Comparison of ENCODE assay signal across 15 cellular contexts in the genomic region with DNA sequence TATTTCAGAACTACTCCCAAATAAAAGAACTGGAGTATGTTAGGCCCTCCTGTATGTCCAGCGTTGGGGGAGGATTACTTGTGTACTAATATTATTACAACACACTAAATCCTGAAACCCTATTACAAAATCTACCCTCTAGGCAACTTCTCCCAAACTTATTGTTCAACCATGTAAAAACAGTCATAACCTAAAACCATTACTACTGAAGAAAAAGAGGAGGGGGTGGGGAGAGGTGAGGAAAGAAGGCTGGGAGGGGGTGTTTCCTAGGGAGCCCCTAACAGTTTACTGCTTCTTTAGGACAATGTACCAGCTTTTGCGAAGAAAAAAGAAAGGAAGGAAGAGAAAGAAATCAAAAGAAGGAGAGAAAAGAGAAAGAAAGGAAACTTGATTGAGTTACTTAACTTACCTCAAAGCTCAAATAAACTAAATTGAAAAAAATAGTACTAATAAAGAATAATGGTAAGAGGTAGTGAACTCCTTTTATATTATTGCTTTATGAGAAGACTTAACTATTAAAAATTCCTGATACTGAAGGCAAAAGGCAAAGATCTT. TPM values are rescaled to one million over a fixed set of nuclear protein-coding genes. Genes with fewer than 3 reads are reported as not detected.
DNase-seq lines count a peak whose midpoint lies in the region; ATAC-seq and TF ChIP-seq lines count a peak whose summit lies in the region.
"Had no signal": no experiment of that assay in that cellular context is flagged by ENCODE, and none has a peak within 500 bp of the region (broad histone marks: within the 10 kb centered on the region; RNA-seq: fewer than 3 reads in every experiment).

No MANE protein-coding gene starts in this region.

- H3K9me3 Mint-ChIP-seq in GM23338 (peaks cover 3% of the 10 kb centered on the region; the same call in 2 of the 3 replicates), WTC11 (no peaks in the 10 kb centered on the region), progenitor cell of endocrine pancreas (ENCODE audit: low read depth) (no peaks in the 10 kb centered on the region)
- H3K9me3 Mint-ChIP-seq: CD4-positive, alpha-beta T cell had no signal

- CTCF ChIA-PET in WTC11 (lab: Charles Lee) = interaction anchor here (1.0 kb wide), 1 partner anchor 342 kb away, joined by 4 read pairs; no protein-coding TSS in a partner anchor

- no peaks in the 10 kb centered on the region for H3K9me3 ChIP-seq in iPS-15b (ENCODE audit: control insufficient read depth, insufficient read depth, low read length)
- no peaks in the 10 kb centered on the region for H3K9me3 ChIP-seq in SJCRH30 (replicated peaks)
- H3K9me3 ChIP-seq: gastroesophageal sphincter had no signal

- no peak overlapping the region for H2AFZ ChIP-seq in GM23338

- no peak for DNase-seq in GM23338 (ENCODE audit: low spot score)
- no peak for DNase-seq in WTC11 (ENCODE audit: low spot score)
- no peak for DNase-seq in progenitor cell of endocrine pancreas (ENCODE audit: low spot score, unreplicated experiment)
- DNase-seq in SJCRH30 = no peak
- DNase-seq in dedifferentiated amniotic fluid mesenchymal stem cell (ENCODE audit: extremely low spot score) = no peak
- DNase-seq: CD4-positive, alpha-beta T cell; cerebellar nuclear complex; GOT3; NCI-H187 treated with DMSO at 0.1 percent for 48 hours; NK-92 treated with Interleukin-12 subunit alpha and Interleukin-12 subunit beta, amount 100 ng/mL, for 24 hours had no signal

- peak overlapping the region; percentile 94 for H3K4me3 ChIP-seq in GM23338
- peak overlapping the region; percentile 85 for H3K4me3 ChIP-seq in iPS-15b (ENCODE audit: low read depth, low read length)
- H3K4me3 ChIP-seq in SJCRH30 = no peak overlapping the region
- H3K4me3 ChIP-seq: gastroesophageal sphincter, skin epidermis had no signal

- H3K9ac ChIP-seq in iPS-15b (ENCODE audit: low read depth, low read length) = no peak overlapping the region

- no peaks in the 10 kb centered on the region for H3K9me2 ChIP-seq in GM23338 (ENCODE audit: insufficient read depth)

- H3K4me3 Mint-ChIP-seq in GM23338 = peak overlapping the region; percentile 96
- H3K4me3 Mint-ChIP-seq in WTC11 = peak overlapping the region; percentile 90
- peak overlapping the region; percentile 88 for H3K4me3 Mint-ChIP-seq in progenitor cell of endocrine pancreas (ENCODE audit: low read depth)
- H3K4me3 Mint-ChIP-seq: CD4-positive, alpha-beta T cell had no signal

- H3K36me3 Mint-ChIP-seq in GM23338 (ENCODE audit: low read depth) (peaks cover 24% of the 10 kb centered on the region), WTC11 (peaks cover 2% of the 10 kb centered on the region), progenitor cell of endocrine pancreas (ENCODE audit: insufficient read depth) (no peaks in the 10 kb centered on the region)

- peak overlapping the region; percentile 8; the same call in 1 of the 2 replicates for H3K27ac Mint-ChIP-seq in GM23338
- no peak overlapping the region for H3K27ac Mint-ChIP-seq in WTC11
- peak overlapping the region; percentile 73 for H3K27ac Mint-ChIP-seq in progenitor cell of endocrine pancreas
- H3K27ac Mint-ChIP-seq: CD4-positive, alpha-beta T cell had no signal

- H3K36me3 ChIP-seq in GM23338 (ENCODE audit: insufficient read depth) = no peaks in the 10 kb centered on the region
- no peaks in the 10 kb centered on the region for H3K36me3 ChIP-seq in iPS-15b (ENCODE audit: control insufficient read depth, insufficient read depth, low read length)
- no peaks in the 10 kb centered on the region for H3K36me3 ChIP-seq in SJCRH30
- H3K36me3 ChIP-seq: gastroesophageal sphincter had no signal

- no peak for TF ChIP-seq CTCF in GM23338 (conservative IDR thresholded peaks at IDR 0.05; ENCODE audit: low read depth in 2 of 2)
- TF ChIP-seq CTCF in WTC11 (IDR thresholded peaks at IDR 0.05) = no peak
- TF ChIP-seq CTCF in progenitor cell of endocrine pancreas (IDR thresholded peaks at IDR 0.05; ENCODE audit: unreplicated experiment) = no peak

- H3K27me3 Mint-ChIP-seq in GM23338 (ENCODE audit: insufficient read depth, low read depth, poor library complexity) = peaks cover 9% of the 10 kb centered on the region
- H3K27me3 Mint-ChIP-seq in WTC11 (ENCODE audit: low read depth) = peaks cover 7% of the 10 kb centered on the region
- peaks cover 18% of the 10 kb centered on the region for H3K27me3 Mint-ChIP-seq in progenitor cell of endocrine pancreas

- H3K27ac ChIP-seq in GM23338 (ENCODE audit: low read depth) (no peak overlapping the region), SJCRH30 (no peak overlapping the region)
- H3K27ac ChIP-seq: gastroesophageal sphincter had no signal

- no peak for ATAC-seq in GM23338
- no peak for ATAC-seq in WTC11
- no peak for ATAC-seq in GM18502 (IDR thresholded peaks at IDR 0.05; ENCODE audit: poor library complexity, unreplicated experiment)
- ATAC-seq in GM18519 (IDR thresholded peaks at IDR 0.05; ENCODE audit: low FRiP score, unreplicated experiment) = no peak
- ATAC-seq: gastroesophageal sphincter had no signal

- peak overlapping the region; percentile 85 for H3K4me2 ChIP-seq in GM23338

- H3K4me1 ChIP-seq in GM23338 (ENCODE audit: insufficient read depth) (peaks cover 54% of the 10 kb centered on the region), iPS-15b (ENCODE audit: control insufficient read depth, insufficient read depth, low read length) (peaks cover 17% of the 10 kb centered on the region), SJCRH30 (no peaks in the 10 kb centered on the region)

- POLR2A ChIA-PET in WTC11 (lab: Charles Lee) = interaction anchor here (1.0 to 1.4 kb wide), 2 partner anchors 33 to 80 kb away, joined by 3 to 6 read pairs; no protein-coding TSS in a partner anchor

- H3K27me3 ChIP-seq in GM23338 (ENCODE audit: insufficient read depth) (peaks cover 35% of the 10 kb centered on the region), iPS-15b (ENCODE audit: control insufficient read depth, insufficient read depth, low read length) (peaks cover 28% of the 10 kb centered on the region), SJCRH30 (no peaks in the 10 kb centered on the region)

- no peaks in the 10 kb centered on the region for H3F3A ChIP-seq in GM23338 (replicated peaks; ENCODE audit: low read depth)

- peaks cover 9% of the 10 kb centered on the region; the same call in 1 of the 2 replicates for H4K20me1 ChIP-seq in GM23338 (replicated peaks; ENCODE audit: insufficient read depth)

- peaks cover 72% of the 10 kb centered on the region for H3K79me2 ChIP-seq in GM23338 (replicated peaks; ENCODE audit: insufficient read depth)

- H3K4me1 Mint-ChIP-seq in GM23338 (peaks cover 56% of the 10 kb centered on the region), WTC11 (peaks cover 62% of the 10 kb centered on the region), progenitor cell of endocrine pancreas (ENCODE audit: low read depth) (peaks cover 57% of the 10 kb centered on the region)

TF ChIP-seq in GM23338, 12 proteins besides CTCF, POLR2A, EP300 and RAD21 (continues in another document):
- TF ChIP-seq ZNF331 (CRISPR knock-in tag; IDR thresholded peaks at IDR 0.05; ENCODE audit: low read depth) = no peak

TF ChIP-seq in WTC11, 78 proteins besides CTCF, POLR2A, EP300 and RAD21:
- TF ChIP-seq, protein P1, sequence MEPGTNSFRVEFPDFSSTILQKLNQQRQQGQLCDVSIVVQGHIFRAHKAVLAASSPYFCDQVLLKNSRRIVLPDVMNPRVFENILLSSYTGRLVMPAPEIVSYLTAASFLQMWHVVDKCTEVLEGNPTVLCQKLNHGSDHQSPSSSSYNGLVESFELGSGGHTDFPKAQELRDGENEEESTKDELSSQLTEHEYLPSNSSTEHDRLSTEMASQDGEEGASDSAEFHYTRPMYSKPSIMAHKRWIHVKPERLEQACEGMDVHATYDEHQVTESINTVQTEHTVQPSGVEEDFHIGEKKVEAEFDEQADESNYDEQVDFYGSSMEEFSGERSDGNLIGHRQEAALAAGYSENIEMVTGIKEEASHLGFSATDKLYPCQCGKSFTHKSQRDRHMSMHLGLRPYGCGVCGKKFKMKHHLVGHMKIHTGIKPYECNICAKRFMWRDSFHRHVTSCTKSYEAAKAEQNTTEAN (CRISPR knock-in tag; IDR thresholded peaks at IDR 0.05) = no peak
- TF ChIP-seq FOXK1 (CRISPR knock-in tag; IDR thresholded peaks at IDR 0.05) = no peak
- TF ChIP-seq SP1 (CRISPR knock-in tag; conservative IDR thresholded peaks at IDR 0.05) = no peak

RNA-seq across cellular contexts. Expression of gene SALL1, which starts 2.3 kb away (rescaled TPM):
- 20.2 and 22.7 TPM in 2 replicates for total RNA-seq in GM23338 (2014; rRNA removed; shearing (Covaris generic))
- polyA plus RNA-seq in GM23338 (2016; fragmentation: Nextera tagmentation; extraction: Ambion mirVana) = 9.0 and 9.4 TPM in 2 replicates
- total RNA-seq in WTC11 (2021) (63.9 to 67.0 TPM (median 65.0 TPM) in 3 replicates), progenitor cell of endocrine pancreas (11.0 and 12.8 TPM in 2 replicates)
- total RNA-seq in SJCRH30 (2014; rRNA removed; shearing (Covaris generic)) = 2.0 and 2.3 TPM in 2 replicates
- total RNA-seq: CD4-positive, alpha-beta T cell; gastroesophageal sphincter had no signal
